Comparison of ENCODE assay signal across 9 cellular contexts in genomic region chrX:40093586-40093985, GRCh38. TPM values are rescaled to one million over a fixed set of nuclear protein-coding genes. Genes with fewer than 3 reads are reported as not detected.
DNase-seq lines count a peak whose midpoint lies in the region; ATAC-seq and TF ChIP-seq lines count a peak whose summit lies in the region.
"Had no signal": no experiment of that assay in that cellular context is flagged by ENCODE, and none has a peak within 500 bp of the region (broad histone marks: within the 10 kb centered on the region; RNA-seq: fewer than 3 reads in every experiment).

No MANE protein-coding gene starts in this region.

- peaks cover 36% of the 10 kb centered on the region for H3K4me1 Mint-ChIP-seq in T-helper 2 cell treated with Interferon-gamma antibody and Interleukin-4, amounts not matched to agents 5 μg/mL and 100 μg/mL, for 36 hours (ENCODE audit: low read depth)
- peaks cover 43% of the 10 kb centered on the region for H3K4me1 Mint-ChIP-seq in activated B cell treated with CpG ODN at 0.5 μM for 24 hours

- H3K27me3 Mint-ChIP-seq in T-helper 2 cell treated with Interferon-gamma antibody and Interleukin-4, amounts not matched to agents 5 μg/mL and 100 μg/mL, for 36 hours (ENCODE audit: low read depth) = no peaks in the 10 kb centered on the region
- no peaks in the 10 kb centered on the region for H3K27me3 Mint-ChIP-seq in activated B cell treated with CpG ODN at 0.5 μM for 24 hours

- TF ChIP-seq CTCF in activated B cell treated with CpG ODN at 0.5 μM for 24 hours (IDR thresholded peaks at IDR 0.05) (no peak), hepatocyte (IDR thresholded peaks at IDR 0.05; ENCODE audit: poor library complexity) (no peak), spleen (IDR thresholded peaks at IDR 0.05 in 8 of 11, conservative IDR thresholded peaks at IDR 0.05 in 3 of 11) (no peak), testis (IDR thresholded peaks at IDR 0.05) (no peak)

- peak overlapping the region; percentile 95 for H3K4me3 Mint-ChIP-seq in T-helper 2 cell treated with Interferon-gamma antibody and Interleukin-4, amounts not matched to agents 5 μg/mL and 100 μg/mL, for 36 hours
- peak overlapping the region; percentile 89 for H3K4me3 Mint-ChIP-seq in activated B cell treated with CpG ODN at 0.5 μM for 24 hours

- H3K27me3 ChIP-seq in hepatocyte (peaks cover 57% of the 10 kb centered on the region), spleen (replicated peaks in 1 of 7) (peaks cover 0 to 90% (median 46%) of the 10 kb centered on the region in 7 donors), testis (no peaks in the 10 kb centered on the region)

- no peaks in the 10 kb centered on the region for H3K9me3 Mint-ChIP-seq in T-helper 2 cell treated with Interferon-gamma antibody and Interleukin-4, amounts not matched to agents 5 μg/mL and 100 μg/mL, for 36 hours
- H3K9me3 Mint-ChIP-seq in activated B cell treated with CpG ODN at 0.5 μM for 24 hours = no peaks in the 10 kb centered on the region

- DNase-seq in T-helper 2 cell treated with Interferon-gamma antibody and Interleukin-4, amounts not matched to agents 5 μg/mL and 100 μg/mL, for 36 hours (ENCODE audit: low spot score) = no peak
- DNase-seq in T-helper 2 cell = no peak
- DNase-seq in activated B cell treated with CpG ODN at 0.5 μM for 24 hours = no peak
- DNase-seq in hepatocyte (ENCODE audit: low spot score) = no peak
- peak; percentile 24 for DNase-seq in spleen
- no peak for DNase-seq in testis
- DNase-seq in COR-L47 (lab: John Stamatoyannopoulos, UW) = no peak

- H4K20me1 ChIP-seq in hepatocyte (ENCODE audit: insufficient read depth, poor library complexity, severe bottlenecking) = peaks cover 58% of the 10 kb centered on the region

- no peak for TF ChIP-seq POLR2A in spleen (IDR thresholded peaks at IDR 0.05)
- no peak for TF ChIP-seq POLR2A in testis (IDR thresholded peaks at IDR 0.05)

- no peak overlapping the region for H3K27ac Mint-ChIP-seq in T-helper 2 cell treated with Interferon-gamma antibody and Interleukin-4, amounts not matched to agents 5 μg/mL and 100 μg/mL, for 36 hours
- no peak overlapping the region for H3K27ac Mint-ChIP-seq in activated B cell treated with CpG ODN at 0.5 μM for 24 hours

- peaks cover 65% of the 10 kb centered on the region for H3K4me1 ChIP-seq in hepatocyte (ENCODE audit: insufficient read depth)
- peaks cover 12 to 72% (median 47%) of the 10 kb centered on the region in 6 donors for H3K4me1 ChIP-seq in spleen
- peaks cover 10% of the 10 kb centered on the region for H3K4me1 ChIP-seq in testis

- H3K36me3 ChIP-seq in hepatocyte (replicated peaks; ENCODE audit: insufficient read depth, low read depth) (no peaks in the 10 kb centered on the region), spleen (no peaks in the 10 kb centered on the region), testis (ENCODE audit: low read depth, missing control alignments) (no peaks in the 10 kb centered on the region)

- CTCF ChIA-PET in activated B cell treated with CpG ODN at 0.5 μM for 24 hours (lab: Charles Lee) = interaction anchor here (1.1 kb wide), 1 partner anchor 60 kb away, joined by 4 read pairs; no protein-coding TSS in a partner anchor

- peaks cover 24% of the 10 kb centered on the region for H3K36me3 Mint-ChIP-seq in T-helper 2 cell treated with Interferon-gamma antibody and Interleukin-4, amounts not matched to agents 5 μg/mL and 100 μg/mL, for 36 hours (ENCODE audit: low read depth)
- peaks cover 6% of the 10 kb centered on the region for H3K36me3 Mint-ChIP-seq in activated B cell treated with CpG ODN at 0.5 μM for 24 hours (ENCODE audit: low read depth)

- ATAC-seq in activated B cell treated with CpG ODN at 0.5 μM for 24 hours (ENCODE audit: low read depth) = no peak
- no peak for ATAC-seq in GM19397 (IDR thresholded peaks at IDR 0.05; ENCODE audit: unreplicated experiment)
- ATAC-seq: A549 had no signal

- peak overlapping the region; percentile 99 for H3K4me2 ChIP-seq in hepatocyte

- H2AFZ ChIP-seq in hepatocyte = no peak overlapping the region

- intact Hi-C loops in activated B cell treated with CpG ODN at 0.5 μM for 24 hours (cut with micrococcal nuclease) = loop anchor here (10.0 kb wide), 1 partner anchor 1289 kb away; the partner anchor contains the start of gene MID1IP1
- intact Hi-C loops in spleen (cut with DNase I; ENCODE audit: low total_unique reads) = loop anchor here (10.0 kb wide), 1 partner anchor 79 kb away; no protein-coding TSS in a partner anchor
- intact Hi-C loops in testis (cut with DNase I; ENCODE audit: low total_unique reads) = loop anchor here (10.0 kb wide), 1 partner anchor 79 kb away; no protein-coding TSS in a partner anchor

- H3K9me3 ChIP-seq in hepatocyte (ENCODE audit: low read depth) = no peaks in the 10 kb centered on the region
- H3K9me3 ChIP-seq in spleen = no peaks in the 10 kb centered on the region
- no peaks in the 10 kb centered on the region for H3K9me3 ChIP-seq in testis
- H3K9me3 ChIP-seq: A549 had no signal

- H3K79me2 ChIP-seq in hepatocyte = peaks cover 87% of the 10 kb centered on the region

- POLR2A ChIA-PET in activated B cell treated with CpG ODN at 0.5 μM for 24 hours (lab: Charles Lee) = interaction anchor here (0.6 to 9.4 kb wide), 8 partner anchors 9 to 480 kb away, joined by 3 to 268 read pairs (median 8); no protein-coding TSS in a partner anchor

- H3K4me3 ChIP-seq in hepatocyte (no peak overlapping the region), spleen (peak overlapping the region in 5 of 8 donors; percentile 65 to 88 (median 78)), testis (peak overlapping the region in 1 of 2 donors; percentile 81)
- H3K4me3 ChIP-seq: A549 had no signal

- H3K27ac ChIP-seq in hepatocyte (peak overlapping the region; percentile 88), spleen (peak overlapping the region in 1 of 8 donors; percentile 94), testis (no peak overlapping the region)

- WGBS in hepatocyte (ENCODE audit: low lambda C conversion rate, missing lambda C conversion rate) = 44% methylated on average over 10 of the region's 10 CpGs
- 39 to 82% (median 64%) methylated on average over 7 to 10 of the region's 10 CpGs for WGBS in spleen, 5 donors
- 0 to 20% methylated on average over 4 to 10 of the region's 10 CpGs for WGBS in testis, 2 donors

- no peaks in the 10 kb centered on the region for H3K9me2 ChIP-seq in hepatocyte (replicated peaks; ENCODE audit: insufficient read depth)

RNA-seq across cellular contexts. Expression of gene BCOR, which starts 4.2 kb away (rescaled TPM):
- total RNA-seq in activated B cell treated with CpG ODN at 0.5 μM for 24 hours = 59.3 and 60.4 TPM in 2 replicates
- 22.7 and 22.9 TPM in 2 replicates for total RNA-seq in hepatocyte
- 13.6 and 15.3 TPM in 2 replicates for polyA plus RNA-seq in hepatocyte
- 10 to 100 TPM; 26.1 to 38.6 (median 31.8) TPM for total RNA-seq in spleen
- 10 to 100 TPM in 1 of 3 donors, 1 to 10 TPM in 2; 8.3 to 13.1 (median 9.8) TPM for polyA plus RNA-seq in spleen
- total RNA-seq in testis = 10 to 100 TPM; 46.8 to 69.6 TPM
- 26.4 TPM for polyA plus RNA-seq in testis (ENCODE audit: insufficient read depth, low read depth, low replicate concordance)
